In the genomic region with DNA sequence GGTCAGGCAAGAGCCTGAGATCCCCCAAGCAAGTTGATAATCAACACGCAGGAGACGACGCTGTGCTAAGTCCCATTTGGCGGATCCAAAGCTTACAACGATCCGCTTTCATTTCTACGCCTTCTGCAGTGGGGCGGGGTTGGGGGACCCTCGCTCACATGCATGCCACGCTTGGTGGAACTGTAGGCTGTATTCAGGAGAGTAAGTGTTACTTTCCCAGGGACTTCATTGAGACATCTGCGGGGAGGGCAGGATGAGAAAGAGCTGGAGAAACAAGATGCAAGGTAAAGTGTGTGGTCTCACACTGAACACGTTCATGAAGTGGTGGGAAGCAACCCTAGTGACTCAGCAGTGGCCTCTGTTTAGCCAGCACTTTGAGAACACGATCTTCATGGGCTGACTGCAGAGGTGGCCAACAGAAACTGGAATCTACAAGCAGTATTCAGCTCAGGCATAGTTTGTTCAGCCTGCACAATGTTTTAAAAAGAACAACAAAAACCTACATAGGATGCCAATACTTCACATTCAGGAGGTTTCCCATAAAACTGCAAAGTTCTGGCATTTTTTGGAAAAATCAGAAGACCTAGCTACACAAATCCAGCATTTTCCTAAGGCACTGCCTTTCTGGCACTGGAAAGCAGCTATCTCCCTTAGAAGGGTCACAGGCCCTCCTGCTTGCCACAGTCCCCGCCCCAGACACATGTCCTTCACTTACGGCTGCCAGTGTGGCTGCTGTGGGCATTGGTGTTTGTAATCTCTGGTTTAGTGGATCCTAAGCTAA, we compare ENCODE assay signal across 8 cellular contexts.
DNase-seq lines count a peak whose midpoint lies in the region; ATAC-seq and TF ChIP-seq lines count a peak whose summit lies in the region.

No MANE protein-coding gene starts in this region.

- POLR2A ChIA-PET in activated CD8-positive, alpha-beta T cell treated with anti-CD3 and anti-CD28 coated beads, Interleukin-2, amount 10 ng/mL, durations not matched to agents 7 days and 5 days (lab: Charles Lee) = interaction anchor here (0.9 to 3.4 kb wide), 15 partner anchors 8 to 98 kb away, joined by 3 to 49 read pairs (median 7); no protein-coding TSS in a partner anchor

- peak overlapping the region; percentile 96 for H3K27ac Mint-ChIP-seq in activated CD4-positive, alpha-beta T cell treated with anti-CD3 and anti-CD28 coated beads, Interleukin-2, amount 10 ng/mL, durations not matched to agents 24 days and 14 days
- H3K27ac Mint-ChIP-seq in activated CD8-positive, alpha-beta T cell treated with anti-CD3 and anti-CD28 coated beads, Interleukin-2, amount 10 ng/mL, durations not matched to agents 7 days and 5 days = peak overlapping the region; percentile 99

- no peak for TF ChIP-seq EP300 in stomach (IDR thresholded peaks at IDR 0.05)

- H3K4me1 ChIP-seq in iPS-20b (ENCODE audit: insufficient read depth, low read length) = peaks cover 41% of the 10 kb centered on the region
- H3K4me1 ChIP-seq in stomach = peaks cover 11 to 78% (median 49%) of the 10 kb centered on the region in 4 donors

- peaks cover 5% of the 10 kb centered on the region for H3K9me3 Mint-ChIP-seq in activated CD4-positive, alpha-beta T cell treated with anti-CD3 and anti-CD28 coated beads, Interleukin-2, amount 10 ng/mL, durations not matched to agents 24 days and 14 days
- peaks cover 5% of the 10 kb centered on the region for H3K9me3 Mint-ChIP-seq in activated CD8-positive, alpha-beta T cell treated with anti-CD3 and anti-CD28 coated beads, Interleukin-2, amount 10 ng/mL, durations not matched to agents 7 days and 5 days (ENCODE audit: insufficient read depth)

- H3K27ac ChIP-seq in iPS-20b (ENCODE audit: low read length) = peak overlapping the region; percentile 54
- H3K27ac ChIP-seq in stomach = peak overlapping the region; percentile 45 to 81 (median 57)

- H3K36me3 ChIP-seq in iPS-20b (ENCODE audit: insufficient read depth, low read depth, low read length) (no peaks in the 10 kb centered on the region), stomach (no peaks in the 10 kb centered on the region)

- peak overlapping the region; percentile 86 for H3K4me3 Mint-ChIP-seq in activated CD4-positive, alpha-beta T cell treated with anti-CD3 and anti-CD28 coated beads, Interleukin-2, amount 10 ng/mL, durations not matched to agents 24 days and 14 days
- peak overlapping the region; percentile 80 for H3K4me3 Mint-ChIP-seq in activated CD8-positive, alpha-beta T cell treated with anti-CD3 and anti-CD28 coated beads, Interleukin-2, amount 10 ng/mL, durations not matched to agents 7 days and 5 days

- H3K27me3 Mint-ChIP-seq in activated CD4-positive, alpha-beta T cell treated with anti-CD3 and anti-CD28 coated beads, Interleukin-2, amount 10 ng/mL, durations not matched to agents 24 days and 14 days = no peaks in the 10 kb centered on the region
- H3K27me3 Mint-ChIP-seq in activated CD8-positive, alpha-beta T cell treated with anti-CD3 and anti-CD28 coated beads, Interleukin-2, amount 10 ng/mL, durations not matched to agents 7 days and 5 days (ENCODE audit: low read depth) = no peaks in the 10 kb centered on the region

- TF ChIP-seq CTCF in stomach (IDR thresholded peaks at IDR 0.05) = no peak

- H3K27me3 ChIP-seq in iPS-20b (ENCODE audit: insufficient read depth, low read length) = no peaks in the 10 kb centered on the region
- no peaks in the 10 kb centered on the region for H3K27me3 ChIP-seq in stomach

- peaks cover 15% of the 10 kb centered on the region for H3K36me3 Mint-ChIP-seq in activated CD4-positive, alpha-beta T cell treated with anti-CD3 and anti-CD28 coated beads, Interleukin-2, amount 10 ng/mL, durations not matched to agents 24 days and 14 days (ENCODE audit: low read depth)
- H3K36me3 Mint-ChIP-seq in activated CD8-positive, alpha-beta T cell treated with anti-CD3 and anti-CD28 coated beads, Interleukin-2, amount 10 ng/mL, durations not matched to agents 7 days and 5 days (ENCODE audit: low read depth) = peaks cover 67% of the 10 kb centered on the region

- intact Hi-C loops in activated CD4-positive, alpha-beta T cell treated with anti-CD3 and anti-CD28 coated beads, Interleukin-2, amount 10 ng/mL, durations not matched to agents 24 days and 14 days (cut with micrococcal nuclease) = loop anchor here (1.0 to 2.0 kb wide), 2 partner anchors 46 to 98 kb away; no protein-coding TSS in a partner anchor
- intact Hi-C loops in stomach (cut with DNase I; ENCODE audit: low total_unique reads) = no loop called here

- H3K9me3 ChIP-seq in iPS-20b (ENCODE audit: insufficient read depth, low read depth, low read length) (no peaks in the 10 kb centered on the region), stomach (no peaks in the 10 kb centered on the region)

- H3K4me1 Mint-ChIP-seq in activated CD4-positive, alpha-beta T cell treated with anti-CD3 and anti-CD28 coated beads, Interleukin-2, amount 10 ng/mL, durations not matched to agents 24 days and 14 days = peaks cover 84% of the 10 kb centered on the region
- peaks cover 91% of the 10 kb centered on the region for H3K4me1 Mint-ChIP-seq in activated CD8-positive, alpha-beta T cell treated with anti-CD3 and anti-CD28 coated beads, Interleukin-2, amount 10 ng/mL, durations not matched to agents 7 days and 5 days (ENCODE audit: low read depth)

- H3K4me3 ChIP-seq in iPS-20b (ENCODE audit: low read length) (no peak overlapping the region), stomach (no peak overlapping the region)

- peak; percentile 73 for DNase-seq in activated CD4-positive, alpha-beta T cell treated with anti-CD3 and anti-CD28 coated beads, Interleukin-2, amount 10 ng/mL, durations not matched to agents 24 days and 14 days
- no peak for DNase-seq in activated CD4-positive, alpha-beta T cell treated with anti-CD3 and anti-CD28 coated beads, Interleukin-2, amount 50 U/mL, for 4 hours
- peak; percentile 51 for DNase-seq in activated CD8-positive, alpha-beta T cell treated with anti-CD3 and anti-CD28 coated beads, Interleukin-2, amount 10 ng/mL, durations not matched to agents 7 days and 5 days
- no peak for DNase-seq in stomach
- no peak for DNase-seq in HUDEP-2 (lab: John Stamatoyannopoulos, UW; ENCODE audit: unreplicated experiment in 76 of 76)

- WGBS in stomach, 5 donors = 68 to 78% (median 74%) methylated on average over 15 of the region's 15 CpGs

- CTCF ChIA-PET in activated CD8-positive, alpha-beta T cell treated with anti-CD3 and anti-CD28 coated beads, Interleukin-2, amount 10 ng/mL, durations not matched to agents 7 days and 5 days (lab: Charles Lee) = interaction anchor here (1.0 to 13.3 kb wide), 10 partner anchors 9 to 158 kb away, joined by 3 to 142 read pairs (median 7); no protein-coding TSS in a partner anchor

- H3K9ac ChIP-seq in iPS-20b (ENCODE audit: low read depth, low read length) = no peak overlapping the region

- TF ChIP-seq POLR2A in stomach (IDR thresholded peaks at IDR 0.05) = no peak

- ATAC-seq in activated CD8-positive, alpha-beta T cell treated with anti-CD3 and anti-CD28 coated beads, Interleukin-2, amount 10 ng/mL, durations not matched to agents 7 days and 5 days = peak; percentile 6
- ATAC-seq in HG03521 (IDR thresholded peaks at IDR 0.05; ENCODE audit: unreplicated experiment) (no peak), HG03565 (IDR thresholded peaks at IDR 0.05; ENCODE audit: unreplicated experiment) (no peak)

Comparison
In these comparisons a context has a peak if more than half of its experiments do, and no peak if none do; other contexts are left out.
1. DNase-seq: peak in activated CD4-positive, alpha-beta T cell treated with anti-CD3 and anti-CD28 coated beads, Interleukin-2, amount 10 ng/mL, durations not matched to agents 24 days and 14 days (single experiment) and activated CD8-positive, alpha-beta T cell treated with anti-CD3 and anti-CD28 coated beads, Interleukin-2, amount 10 ng/mL, durations not matched to agents 7 days and 5 days (single experiment); none in activated CD4-positive, alpha-beta T cell treated with anti-CD3 and anti-CD28 coated beads, Interleukin-2, amount 50 U/mL, for 4 hours (0 of 2), stomach (single experiment) and HUDEP-2 (0 of 76).